Comparison of ENCODE assay signal across 19 cellular contexts in the genomic region with DNA sequence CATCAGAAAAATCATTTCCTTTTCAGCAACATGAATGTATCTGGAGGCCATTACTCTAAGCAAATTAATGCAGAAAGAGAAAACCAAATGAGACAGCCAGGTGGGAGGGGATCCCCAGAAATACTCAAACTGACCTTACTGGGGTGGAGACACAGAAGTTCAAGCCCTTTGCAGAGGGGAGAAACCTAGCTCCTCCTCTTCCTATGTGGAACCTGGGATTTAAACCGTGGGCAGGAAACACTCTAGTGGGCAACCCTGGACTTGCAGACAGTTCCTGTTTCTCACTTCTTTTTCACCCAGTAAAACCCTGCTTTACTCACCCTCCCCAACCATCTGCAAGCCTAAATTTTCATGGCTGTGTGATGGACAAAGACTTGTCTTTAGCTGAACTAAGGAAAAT.
"Had no signal": no experiment of that assay in that cellular context is flagged by ENCODE, and none has a peak within 500 bp of the region (broad histone marks: within the 10 kb centered on the region; RNA-seq: fewer than 3 reads in every experiment).

No MANE protein-coding gene starts in this region.

- DNase-seq: activated CD4-positive, alpha-beta T cell treated with anti-CD3 and anti-CD28 coated beads, Interleukin-2, amount 50 U/mL, for 4 hours; activated gamma-delta T cell; cortex of kidney; gastrocnemius medialis; head of caudate nucleus; kidney glomerular epithelial cell; left ventricle myocardium superior; mucosa of descending colon; naive B cell; retina; stimulated activated naive B cell treated with anti-CD40 and anti-IgM and Interleukin-4, amounts not matched to agents 10 μg/mL and 1 μg/mL and 100 μg/mL, for 72 hours; upper lobe of right lung had no signal

- H3K27me3 Mint-ChIP-seq: activated naive CD4-positive, alpha-beta T cell treated with anti-CD3 and anti-CD28 coated beads, Interleukin-2, amount 50 U/mL, for 24 hours; memory B cell; naive B cell; stimulated activated naive B cell treated with anti-CD40 and anti-IgM and Interleukin-4, amounts not matched to agents 10 μg/mL and 1 μg/mL and 100 μg/mL, for 72 hours had no signal

- H3K36me3 ChIP-seq: ascending aorta, gastrocnemius medialis, thoracic aorta, upper lobe of right lung had no signal

- H3K4me3 ChIP-seq: ascending aorta, gastrocnemius medialis, mucosa of descending colon, thoracic aorta, upper lobe of right lung had no signal

- H3K36me3 Mint-ChIP-seq: activated naive CD4-positive, alpha-beta T cell treated with anti-CD3 and anti-CD28 coated beads, Interleukin-2, amount 50 U/mL, for 24 hours; memory B cell; naive B cell; stimulated activated naive B cell treated with anti-CD40 and anti-IgM and Interleukin-4, amounts not matched to agents 10 μg/mL and 1 μg/mL and 100 μg/mL, for 72 hours had no signal

- H3K4me1 ChIP-seq: ascending aorta, gastrocnemius medialis, upper lobe of right lung had no signal

- H3K27me3 ChIP-seq: ascending aorta, gastrocnemius medialis, upper lobe of right lung had no signal

- H3K4me1 Mint-ChIP-seq: activated naive CD4-positive, alpha-beta T cell treated with anti-CD3 and anti-CD28 coated beads, Interleukin-2, amount 50 U/mL, for 24 hours; memory B cell; naive B cell; stimulated activated naive B cell treated with anti-CD40 and anti-IgM and Interleukin-4, amounts not matched to agents 10 μg/mL and 1 μg/mL and 100 μg/mL, for 72 hours had no signal

- ATAC-seq: esophagus mucosa, gastrocnemius medialis, left ventricle myocardium superior, mucosa of descending colon, upper lobe of right lung had no signal

- H3K4me3 Mint-ChIP-seq: activated naive CD4-positive, alpha-beta T cell treated with anti-CD3 and anti-CD28 coated beads, Interleukin-2, amount 50 U/mL, for 24 hours; memory B cell; naive B cell; neural crest cell; stimulated activated naive B cell treated with anti-CD40 and anti-IgM and Interleukin-4, amounts not matched to agents 10 μg/mL and 1 μg/mL and 100 μg/mL, for 72 hours had no signal

- H3K27ac ChIP-seq: ascending aorta, gastrocnemius medialis, thoracic aorta, upper lobe of right lung, VCaP had no signal

- H3K9me3 ChIP-seq: ascending aorta, gastrocnemius medialis, mucosa of descending colon, thoracic aorta, upper lobe of right lung had no signal

- H3K27ac Mint-ChIP-seq: activated naive CD4-positive, alpha-beta T cell treated with anti-CD3 and anti-CD28 coated beads, Interleukin-2, amount 50 U/mL, for 24 hours; memory B cell; naive B cell; stimulated activated naive B cell treated with anti-CD40 and anti-IgM and Interleukin-4, amounts not matched to agents 10 μg/mL and 1 μg/mL and 100 μg/mL, for 72 hours had no signal
